Comparison of ENCODE assay signal across 8 cellular contexts in genomic region chr18:48662021-48662661, GRCh38.
DNase-seq lines count a peak whose midpoint lies in the region; ATAC-seq and TF ChIP-seq lines count a peak whose summit lies in the region.

No MANE protein-coding gene starts in this region.

- H3K27me3 ChIP-seq in BLaER1 treated with 17β-estradiol and CSF1 and Interleukin-3, amounts not matched to agents 10 nM and 100 nM = no peaks in the 10 kb centered on the region
- no peaks in the 10 kb centered on the region for H3K27me3 ChIP-seq in mammary epithelial cell (ENCODE audit: insufficient read depth, low read length)

- TF ChIP-seq CTCF in mammary epithelial cell (conservative IDR thresholded peaks at IDR 0.05 in 1 of 2, IDR thresholded peaks at IDR 0.05 in 1 of 2; ENCODE audit: extremely low read depth in 1 of 2, insufficient read depth in 1 of 2, low read depth in 1 of 2, low read length in 2 of 2) = no peak
- no peak for TF ChIP-seq CTCF in mucosa of descending colon (IDR thresholded peaks at IDR 0.05)

- H3K4me2 ChIP-seq in BLaER1 treated with 17β-estradiol and CSF1 and Interleukin-3, amounts not matched to agents 10 nM and 100 nM = peak overlapping the region in 8 of 11 experiments; percentile 15 to 76 (median 52); a peak in 16 of 22 replicates
- H3K4me2 ChIP-seq in mammary epithelial cell (ENCODE audit: insufficient read depth, low read depth, low read length) = no peak overlapping the region

- H3K79me2 ChIP-seq in mammary epithelial cell (ENCODE audit: insufficient read depth, low read length) = peaks cover 8% of the 10 kb centered on the region

- dilution Hi-C loops in mammary epithelial cell (cut with HindIII; ENCODE audit: low sequenced_read_pairs) = no loop called here

- intact Hi-C loops in mammary epithelial cell (cut with micrococcal nuclease) = loop anchor here (5.0 kb wide), 1 partner anchor 55 kb away; no protein-coding TSS in a partner anchor
- intact Hi-C loops in mucosa of descending colon (cut with DNase I, micrococcal nuclease) = loop anchor here (5.0 kb wide), 1 partner anchor 185 kb away; no protein-coding TSS in a partner anchor

- peaks cover 7 to 10% (median 8%) of the 10 kb centered on the region in 11 experiments; a peak in 18 of 22 replicates for H3K9me3 ChIP-seq in BLaER1 treated with 17β-estradiol and CSF1 and Interleukin-3, amounts not matched to agents 10 nM and 100 nM (replicated peaks in 1 of 11)
- H3K9me3 ChIP-seq in mammary epithelial cell (replicated peaks; ENCODE audit: insufficient read depth, low read length) = no peaks in the 10 kb centered on the region
- H3K9me3 ChIP-seq in mucosa of descending colon = no peaks in the 10 kb centered on the region

- peaks cover 12 to 22% (median 18%) of the 10 kb centered on the region in 11 experiments for H3K36me3 ChIP-seq in BLaER1 treated with 17β-estradiol and CSF1 and Interleukin-3, amounts not matched to agents 10 nM and 100 nM
- no peaks in the 10 kb centered on the region for H3K36me3 ChIP-seq in mammary epithelial cell (ENCODE audit: insufficient read depth, low read length)
- H3K36me3 ChIP-seq in mucosa of descending colon (ENCODE audit: low read depth) = no peaks in the 10 kb centered on the region

- no TSS peak for BruUV-seq in mammary epithelial cell (replicated peaks; lab: Mats Ljungman, UMichigan)

- CTCF ChIA-PET in mammary epithelial cell (lab: Charles Lee; ENCODE audit: low non-redundant PET) = interaction anchor here (0.7 kb wide), 1 partner anchor 187 kb away, joined by 3 read pairs; no protein-coding TSS in a partner anchor

- ATAC-seq in mucosa of descending colon = peak; percentile 21
- ATAC-seq in GM21367 (IDR thresholded peaks at IDR 0.05; ENCODE audit: unreplicated experiment) = no peak
- ATAC-seq in GM21619 (IDR thresholded peaks at IDR 0.05; ENCODE audit: unreplicated experiment) = no peak

- 76% methylated on average over 8 of the region's 9 CpGs for WGBS in mammary epithelial cell (ENCODE audit: low coverage, missing lambda C conversion rate)

- in situ Hi-C loops in mammary epithelial cell (cut with MboI; ENCODE audit: low sequenced_read_pairs in 2 of 2) = loop anchor here (5.0 kb wide), 2 partner anchors 185 to 190 kb away; no protein-coding TSS in a partner anchor

- H3K4me1 ChIP-seq in BLaER1 treated with 17β-estradiol and CSF1 and Interleukin-3, amounts not matched to agents 10 nM and 100 nM = peaks cover 6 to 29% (median 16%) of the 10 kb centered on the region in 10 experiments; a peak in 18 of 20 replicates
- H3K4me1 ChIP-seq in mammary epithelial cell (ENCODE audit: insufficient read depth, low read length) = peaks cover 12% of the 10 kb centered on the region
- no peaks in the 10 kb centered on the region for H3K4me1 ChIP-seq in mucosa of descending colon (ENCODE audit: low read depth)

- peak overlapping the region; percentile 41 for H2AFZ ChIP-seq in mammary epithelial cell (ENCODE audit: low read depth, low read length)

- no peak overlapping the region; a peak in 1 of 22 replicates for H3K9ac ChIP-seq in BLaER1 treated with 17β-estradiol and CSF1 and Interleukin-3, amounts not matched to agents 10 nM and 100 nM
- H3K9ac ChIP-seq in mammary epithelial cell (ENCODE audit: insufficient read depth, low read length) = no peak overlapping the region

- DNase-seq in NCI-H2029 (lab: John Stamatoyannopoulos, UW) (peak; percentile 38), mammary epithelial cell (peak; percentile 25), mucosa of descending colon (no peak), NCI-H146 (lab: John Stamatoyannopoulos, UW) (no peak)
- DNase-seq in stimulated activated CD4-positive, alpha-beta T cell treated with anti-CD3 and anti-CD28 coated beads, Interleukin-1b, Interleukin-23, amount 100 ng/mL, for 48 hours = no peak

- peaks cover 0 to 57% (median 27%) of the 10 kb centered on the region in 11 experiments; a peak in 12 of 22 replicates for H4K20me1 ChIP-seq in BLaER1 treated with 17β-estradiol and CSF1 and Interleukin-3, amounts not matched to agents 10 nM and 100 nM
- no peaks in the 10 kb centered on the region for H4K20me1 ChIP-seq in mammary epithelial cell (ENCODE audit: insufficient read depth, low read length)

- peak overlapping the region in 7 of 11 experiments; percentile 6 to 53 (median 28); a peak in 10 of 22 replicates for H3K27ac ChIP-seq in BLaER1 treated with 17β-estradiol and CSF1 and Interleukin-3, amounts not matched to agents 10 nM and 100 nM
- no peak overlapping the region for H3K27ac ChIP-seq in mammary epithelial cell (ENCODE audit: insufficient read depth, low read depth, low read length)

- no peak overlapping the region for H3K4me3 ChIP-seq in BLaER1 treated with 17β-estradiol and CSF1 and Interleukin-3, amounts not matched to agents 10 nM and 100 nM
- no peak overlapping the region for H3K4me3 ChIP-seq in mammary epithelial cell (replicated peaks in 1 of 3; ENCODE audit: insufficient read depth in 1 of 3, low read depth in 2 of 3, low read length in 3 of 3)
- H3K4me3 ChIP-seq in mucosa of descending colon = no peak overlapping the region

Comparison
In these comparisons a context has a peak if more than half of its experiments do, and no peak if none do; other contexts are left out.
1. DNase-seq: peak in NCI-H2029 (single experiment) and mammary epithelial cell (single experiment); none in mucosa of descending colon (0 of 3), stimulated activated CD4-positive, alpha-beta T cell treated with anti-CD3 and anti-CD28 coated beads, Interleukin-1b, Interleukin-23, amount 100 ng/mL, for 48 hours (single experiment) and NCI-H146 (single experiment).